Comparison of ENCODE assay signal across 1 cellular context in the genomic region with DNA sequence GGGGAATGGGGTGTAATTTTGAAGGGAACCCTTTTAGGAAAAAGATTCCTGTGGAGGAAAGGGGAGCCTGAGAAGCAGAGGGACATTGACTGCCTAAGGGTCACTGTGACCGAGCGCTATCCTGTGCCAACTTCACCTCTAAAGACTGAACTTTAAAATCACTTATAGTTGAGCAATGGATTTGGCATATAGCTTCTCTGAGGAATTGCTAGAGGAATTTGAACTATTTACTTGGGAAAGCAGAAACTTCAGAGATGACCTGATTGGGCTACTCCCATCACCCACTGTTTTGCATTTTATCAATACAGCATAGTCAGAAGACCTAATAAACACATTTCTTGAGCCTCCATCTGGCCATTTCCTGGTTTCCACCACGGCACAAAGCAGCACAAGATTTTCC.
TF ChIP-seq lines count a peak whose summit lies in the region.

No MANE protein-coding gene starts in this region.

TF ChIP-seq in GM23338, 12 proteins besides CTCF, POLR2A, EP300 and RAD21 (continued from another document):
- TF ChIP-seq, protein P1, sequence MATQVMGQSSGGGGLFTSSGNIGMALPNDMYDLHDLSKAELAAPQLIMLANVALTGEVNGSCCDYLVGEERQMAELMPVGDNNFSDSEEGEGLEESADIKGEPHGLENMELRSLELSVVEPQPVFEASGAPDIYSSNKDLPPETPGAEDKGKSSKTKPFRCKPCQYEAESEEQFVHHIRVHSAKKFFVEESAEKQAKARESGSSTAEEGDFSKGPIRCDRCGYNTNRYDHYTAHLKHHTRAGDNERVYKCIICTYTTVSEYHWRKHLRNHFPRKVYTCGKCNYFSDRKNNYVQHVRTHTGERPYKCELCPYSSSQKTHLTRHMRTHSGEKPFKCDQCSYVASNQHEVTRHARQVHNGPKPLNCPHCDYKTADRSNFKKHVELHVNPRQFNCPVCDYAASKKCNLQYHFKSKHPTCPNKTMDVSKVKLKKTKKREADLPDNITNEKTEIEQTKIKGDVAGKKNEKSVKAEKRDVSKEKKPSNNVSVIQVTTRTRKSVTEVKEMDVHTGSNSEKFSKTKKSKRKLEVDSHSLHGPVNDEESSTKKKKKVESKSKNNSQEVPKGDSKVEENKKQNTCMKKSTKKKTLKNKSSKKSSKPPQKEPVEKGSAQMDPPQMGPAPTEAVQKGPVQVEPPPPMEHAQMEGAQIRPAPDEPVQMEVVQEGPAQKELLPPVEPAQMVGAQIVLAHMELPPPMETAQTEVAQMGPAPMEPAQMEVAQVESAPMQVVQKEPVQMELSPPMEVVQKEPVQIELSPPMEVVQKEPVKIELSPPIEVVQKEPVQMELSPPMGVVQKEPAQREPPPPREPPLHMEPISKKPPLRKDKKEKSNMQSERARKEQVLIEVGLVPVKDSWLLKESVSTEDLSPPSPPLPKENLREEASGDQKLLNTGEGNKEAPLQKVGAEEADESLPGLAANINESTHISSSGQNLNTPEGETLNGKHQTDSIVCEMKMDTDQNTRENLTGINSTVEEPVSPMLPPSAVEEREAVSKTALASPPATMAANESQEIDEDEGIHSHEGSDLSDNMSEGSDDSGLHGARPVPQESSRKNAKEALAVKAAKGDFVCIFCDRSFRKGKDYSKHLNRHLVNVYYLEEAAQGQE (IDR thresholded peaks at IDR 0.05; ENCODE audit: unreplicated experiment) = no peak
- no peak for TF ChIP-seq POLR2AphosphoS5 (IDR thresholded peaks at IDR 0.05; ENCODE audit: low read depth)
- no peak for TF ChIP-seq ZNF114 (CRISPR knock-in tag; IDR thresholded peaks at IDR 0.05)
- no peak for TF ChIP-seq NANOG (IDR thresholded peaks at IDR 0.05; ENCODE audit: borderline replicate concordance)
- TF ChIP-seq, protein P2, sequence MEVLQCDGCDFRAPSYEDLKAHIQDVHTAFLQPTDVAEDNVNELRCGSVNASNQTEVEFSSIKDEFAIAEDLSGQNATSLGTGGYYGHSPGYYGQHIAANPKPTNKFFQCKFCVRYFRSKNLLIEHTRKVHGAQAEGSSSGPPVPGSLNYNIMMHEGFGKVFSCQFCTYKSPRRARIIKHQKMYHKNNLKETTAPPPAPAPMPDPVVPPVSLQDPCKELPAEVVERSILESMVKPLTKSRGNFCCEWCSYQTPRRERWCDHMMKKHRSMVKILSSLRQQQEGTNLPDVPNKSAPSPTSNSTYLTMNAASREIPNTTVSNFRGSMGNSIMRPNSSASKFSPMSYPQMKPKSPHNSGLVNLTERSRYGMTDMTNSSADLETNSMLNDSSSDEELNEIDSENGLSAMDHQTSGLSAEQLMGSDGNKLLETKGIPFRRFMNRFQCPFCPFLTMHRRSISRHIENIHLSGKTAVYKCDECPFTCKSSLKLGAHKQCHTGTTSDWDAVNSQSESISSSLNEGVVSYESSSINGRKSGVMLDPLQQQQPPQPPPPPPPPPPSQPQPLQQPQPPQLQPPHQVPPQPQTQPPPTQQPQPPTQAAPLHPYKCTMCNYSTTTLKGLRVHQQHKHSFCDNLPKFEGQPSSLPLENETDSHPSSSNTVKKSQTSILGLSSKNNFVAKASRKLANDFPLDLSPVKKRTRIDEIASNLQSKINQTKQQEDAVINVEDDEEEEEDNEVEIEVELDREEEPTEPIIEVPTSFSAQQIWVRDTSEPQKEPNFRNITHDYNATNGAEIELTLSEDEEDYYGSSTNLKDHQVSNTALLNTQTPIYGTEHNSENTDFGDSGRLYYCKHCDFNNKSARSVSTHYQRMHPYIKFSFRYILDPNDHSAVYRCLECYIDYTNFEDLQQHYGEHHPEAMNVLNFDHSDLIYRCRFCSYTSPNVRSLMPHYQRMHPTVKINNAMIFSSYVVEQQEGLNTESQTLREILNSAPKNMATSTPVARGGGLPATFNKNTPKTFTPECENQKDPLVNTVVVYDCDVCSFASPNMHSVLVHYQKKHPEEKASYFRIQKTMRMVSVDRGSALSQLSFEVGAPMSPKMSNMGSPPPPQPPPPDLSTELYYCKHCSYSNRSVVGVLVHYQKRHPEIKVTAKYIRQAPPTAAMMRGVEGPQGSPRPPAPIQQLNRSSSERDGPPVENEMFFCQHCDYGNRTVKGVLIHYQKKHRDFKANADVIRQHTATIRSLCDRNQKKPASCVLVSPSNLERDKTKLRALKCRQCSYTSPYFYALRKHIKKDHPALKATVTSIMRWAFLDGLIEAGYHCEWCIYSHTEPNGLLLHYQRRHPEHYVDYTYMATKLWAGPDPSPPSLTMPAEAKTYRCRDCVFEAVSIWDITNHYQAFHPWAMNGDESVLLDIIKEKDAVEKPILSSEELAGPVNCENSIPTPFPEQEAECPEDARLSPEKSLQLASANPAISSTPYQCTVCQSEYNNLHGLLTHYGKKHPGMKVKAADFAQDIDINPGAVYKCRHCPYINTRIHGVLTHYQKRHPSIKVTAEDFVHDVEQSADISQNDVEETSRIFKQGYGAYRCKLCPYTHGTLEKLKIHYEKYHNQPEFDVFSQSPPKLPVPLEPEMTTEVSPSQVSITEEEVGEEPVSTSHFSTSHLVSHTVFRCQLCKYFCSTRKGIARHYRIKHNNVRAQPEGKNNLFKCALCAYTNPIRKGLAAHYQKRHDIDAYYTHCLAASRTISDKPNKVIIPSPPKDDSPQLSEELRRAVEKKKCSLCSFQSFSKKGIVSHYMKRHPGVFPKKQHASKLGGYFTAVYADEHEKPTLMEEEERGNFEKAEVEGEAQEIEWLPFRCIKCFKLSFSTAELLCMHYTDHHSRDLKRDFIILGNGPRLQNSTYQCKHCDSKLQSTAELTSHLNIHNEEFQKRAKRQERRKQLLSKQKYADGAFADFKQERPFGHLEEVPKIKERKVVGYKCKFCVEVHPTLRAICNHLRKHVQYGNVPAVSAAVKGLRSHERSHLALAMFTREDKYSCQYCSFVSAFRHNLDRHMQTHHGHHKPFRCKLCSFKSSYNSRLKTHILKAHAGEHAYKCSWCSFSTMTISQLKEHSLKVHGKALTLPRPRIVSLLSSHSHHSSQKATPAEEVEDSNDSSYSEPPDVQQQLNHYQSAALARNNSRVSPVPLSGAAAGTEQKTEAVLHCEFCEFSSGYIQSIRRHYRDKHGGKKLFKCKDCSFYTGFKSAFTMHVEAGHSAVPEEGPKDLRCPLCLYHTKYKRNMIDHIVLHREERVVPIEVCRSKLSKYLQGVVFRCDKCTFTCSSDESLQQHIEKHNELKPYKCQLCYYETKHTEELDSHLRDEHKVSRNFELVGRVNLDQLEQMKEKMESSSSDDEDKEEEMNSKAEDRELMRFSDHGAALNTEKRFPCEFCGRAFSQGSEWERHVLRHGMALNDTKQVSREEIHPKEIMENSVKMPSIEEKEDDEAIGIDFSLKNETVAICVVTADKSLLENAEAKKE (CRISPR knock-in tag; IDR thresholded peaks at IDR 0.05) = no peak
TF ChIP-seq in GM23338: peak in this region for 0.
